In genomic region chr1:226444901-226445300, GRCh38 we compare ENCODE assay signal across 8 cellular contexts. TPM values are rescaled to one million over a fixed set of nuclear protein-coding genes. Genes with fewer than 3 reads are reported as not detected.
A peak's percentile ranks its signal among the peaks of the same experiment; 100 is the strongest.
DNase-seq lines count a peak whose midpoint lies in the region; ATAC-seq, FAIRE-seq and TF ChIP-seq lines count a peak whose summit lies in the region.

No MANE protein-coding gene starts in this region.

- 3% methylated on average over 2 of the region's 2 CpGs for WGBS in GM12878 (ENCODE audit: insufficient coverage, insufficient replicate concordance, low lambda C conversion rate, missing lambda C conversion rate)
- WGBS in esophagus muscularis mucosa: 82% methylated on average over 2 of the region's 2 CpGs

- 0 out of 2 replicates have a peak, but pooled peaks have one; percentile 19 for TF ChIP-seq POLR2A in Raji (IDR thresholded peaks at IDR 0.05; ENCODE audit: insufficient read depth, low read depth, low read length)
- TF ChIP-seq POLR2A in GM12878 (IDR thresholded peaks at IDR 0.05; ENCODE audit: low read depth, low read length): no peak
- no peak for TF ChIP-seq POLR2A in esophagus muscularis mucosa (IDR thresholded peaks at IDR 0.05; ENCODE audit: low read depth)

- H4K20me1 ChIP-seq in GM12878 (ENCODE audit: control insufficient read depth, insufficient read depth): no peaks in the 10 kb centered on the region

- FAIRE-seq in GM12878 (lab: Jason Lieb, UNC): peak; percentile 96

- TF ChIP-seq EP300 in GM12878 (IDR thresholded peaks at IDR 0.05; ENCODE audit: borderline replicate concordance in 1 of 2, control insufficient read depth in 1 of 2, low read depth in 2 of 2, low read length in 2 of 2): 0 out of 4 replicates have a peak, but pooled peaks of 1 of the 2 experiments have one; percentile 55
- TF ChIP-seq EP300 in esophagus muscularis mucosa (IDR thresholded peaks at IDR 0.05): no peak

- H2AFZ ChIP-seq in GM12878 (ENCODE audit: control insufficient read depth, low read depth, low read length): peak overlapping the region; percentile 5

- H3K27ac ChIP-seq in GM12878 (ENCODE audit: control insufficient read depth, insufficient read depth) (no peak overlapping the region), esophagus muscularis mucosa (replicated peaks in 1 of 4) (no peak overlapping the region)

- TF ChIP-seq CTCF in GM12878 (IDR thresholded peaks at IDR 0.05 in 2 of 3, conservative IDR thresholded peaks at IDR 0.05 in 1 of 3; ENCODE audit: control insufficient read depth in 2 of 3, extremely low read depth in 1 of 3, insufficient read depth in 1 of 3, low read depth in 3 of 3, low read length in 3 of 3) (peak; percentile 32 to 58 (median 32); a peak in 5 of 6 replicates), esophagus muscularis mucosa (IDR thresholded peaks at IDR 0.05) (no peak)

- H3K4me1 ChIP-seq in GM12878 (ENCODE audit: control insufficient read depth, insufficient read depth, low read length) (peaks cover 17% of the 10 kb centered on the region), esophagus muscularis mucosa (no peaks in the 10 kb centered on the region)

- H3K9me3 ChIP-seq in GM12878 (replicated peaks; ENCODE audit: control insufficient read depth, insufficient read depth, low read length): no peaks in the 10 kb centered on the region
- H3K9me3 ChIP-seq in esophagus muscularis mucosa: no peaks in the 10 kb centered on the region

- H3K4me3 ChIP-seq in GM12878: no peak overlapping the region
- H3K4me3 ChIP-seq in esophagus muscularis mucosa: no peak overlapping the region

- H3K36me3 ChIP-seq in GM12878 (ENCODE audit: control insufficient read depth in 2 of 2, insufficient read depth in 2 of 2, low read length in 1 of 2) (no peaks in the 10 kb centered on the region), esophagus muscularis mucosa (no peaks in the 10 kb centered on the region)

- ATAC-seq in GM18861 (IDR thresholded peaks at IDR 0.05; ENCODE audit: unreplicated experiment): peak; percentile 99
- peak; percentile 99 for ATAC-seq in HG02852 (IDR thresholded peaks at IDR 0.05; ENCODE audit: unreplicated experiment)
- peak; percentile 99 for ATAC-seq in GM12878

- TF ChIP-seq RAD21 in GM12878 (IDR thresholded peaks at IDR 0.05; ENCODE audit: insufficient read depth, low read depth, low read length): peak; percentile 44

- intact Hi-C loops in GM12878 (cut with micrococcal nuclease; ENCODE audit: unreplicated experiment) (loop anchor here (1.0 kb wide), 1 partner anchor 20 kb away; no protein-coding TSS in a partner anchor), esophagus muscularis mucosa (cut with DNase I) (no loop called here)

- RAD21 ChIA-PET in GM12878 (lab: Charles Lee; ENCODE audit: unreplicated experiment): interaction anchor here (0.6 to 2.3 kb wide), 6 partner anchors 9 to 112 kb away, joined by 3 to 17 read pairs (median 3); partner anchors contain the start of gene PARP1

- no peak overlapping the region for H3K9ac ChIP-seq in GM12878 (ENCODE audit: control insufficient read depth, insufficient read depth, low read length)

- CTCF ChIA-PET in GM12878 (lab: Yijun Ruan, JAX): interaction anchor here (0.5 to 2.0 kb wide), 10 partner anchors 16 to 319 kb away, joined by 3 to 16 read pairs (median 5); partner anchors contain the start of gene PARP1

- SMC1A ChIA-PET in GM12878 (lab: Charles Lee; ENCODE audit: uncharacterized antibody, unreplicated experiment): interaction anchor here (1.0 to 2.3 kb wide), 6 partner anchors 20 to 164 kb away, joined by 3 to 15 read pairs (median 4); partner anchors contain the start of gene PARP1

- no peaks in the 10 kb centered on the region for H3K79me2 ChIP-seq in GM12878 (ENCODE audit: control insufficient read depth, insufficient read depth, low read length)

- no TSS peak for BruUV-seq in GM12878 (replicated peaks; lab: Mats Ljungman, UMichigan)

- DNase-seq in GM12878 (ENCODE audit: low read depth, low spot score): peak; percentile 83
- peak; percentile 15 to 85 (median 65) for DNase-seq in stimulated activated naive CD4-positive, alpha-beta T cell (lab: John Stamatoyannopoulos, UW)
- DNase-seq in NCI-H2107 treated with DMSO at 0.1 percent for 48 hours (lab: John Stamatoyannopoulos, UW; ENCODE audit: unreplicated experiment): no peak
- no peak for DNase-seq in NOMO-1 treated with dmso at 0.1 percent for 144 hours (lab: John Stamatoyannopoulos, UW; ENCODE audit: unreplicated experiment)
- DNase-seq in esophagus muscularis mucosa (ENCODE audit: extremely low spot score): no peak

- in situ Hi-C loops in GM12878 (cut with MboI): no loop called here

- POLR2A ChIA-PET in GM12878 (lab: Charles Lee): interaction anchor here (1.4 kb wide), 1 partner anchor 37 kb away, joined by 7 read pairs; the partner anchor contains the start of gene PARP1

- no peaks in the 10 kb centered on the region for H3K27me3 ChIP-seq in GM12878 (replicated peaks in 1 of 2; ENCODE audit: control insufficient read depth in 2 of 2, insufficient read depth in 2 of 2, low read length in 1 of 2)
- H3K27me3 ChIP-seq in esophagus muscularis mucosa: peaks cover 0 to 13% (median 0%) of the 10 kb centered on the region in 4 donors

- H3K4me2 ChIP-seq in GM12878 (ENCODE audit: control insufficient read depth, insufficient read depth): peak overlapping the region; percentile 61

TF ChIP-seq in GM12878, 131 proteins besides CTCF, POLR2A, EP300 and RAD21 (continues in another document):
- peak; percentile 18; the same call in 1 of the 2 replicates for TF ChIP-seq ELK1 (IDR thresholded peaks at IDR 0.05; ENCODE audit: low read depth, low read length)
- no peak for TF ChIP-seq MEF2A (IDR thresholded peaks at IDR 0.05; ENCODE audit: insufficient read depth, low read depth, low read length)
- no peak for TF ChIP-seq ETV6 (conservative IDR thresholded peaks at IDR 0.05 in 1 of 2, IDR thresholded peaks at IDR 0.05 in 1 of 2; ENCODE audit: borderline replicate concordance in 1 of 2, low read depth in 1 of 2)
- TF ChIP-seq GABPA (IDR thresholded peaks at IDR 0.05; ENCODE audit: low read depth): no peak
- TF ChIP-seq RUNX3 (IDR thresholded peaks at IDR 0.05; ENCODE audit: low read length): peak; percentile 88
- TF ChIP-seq BACH1 (IDR thresholded peaks at IDR 0.05; ENCODE audit: borderline replicate concordance): no peak
- TF ChIP-seq DPF2 (IDR thresholded peaks at IDR 0.05): 0 out of 2 replicates have a peak, but pooled peaks have one; percentile 29
- peak; percentile 58 for TF ChIP-seq SKIL (IDR thresholded peaks at IDR 0.05; ENCODE audit: low read depth, poor library complexity, severe bottlenecking)
- 0 out of 2 replicates have a peak, but pooled peaks have one; percentile 33 for TF ChIP-seq CREM (IDR thresholded peaks at IDR 0.05; ENCODE audit: low read depth)

RNA-seq across cellular contexts. Expression of gene PARP1, which starts 37.0 kb away (rescaled TPM):
- 112 and 136 TPM in 2 replicates for total RNA-seq in GM12878 (2013; cell fraction: nucleolus; rRNA removed)
- 283 and 287 TPM in 2 replicates for total RNA-seq in GM12878 (2014; rRNA removed)
- 171 and 183 TPM in 2 replicates for total RNA-seq in GM12878 (2014; rRNA removed; fragmentation: Illumina TruSeq; extraction: Trizol)
- total RNA-seq in GM12878 (2021): 268 and 270 TPM in 2 replicates
- polyA plus RNA-seq in GM12878 (2011; ENCODE audit: low read depth): 66.0 TPM
- polyA plus RNA-seq in GM12878 (2011; rRNA removed): 116 and 202 TPM in 2 replicates
- 270 and 276 TPM in 2 replicates for polyA plus RNA-seq in GM12878 (2011; cell fraction: cytosol; rRNA removed)
- polyA plus RNA-seq in GM12878 (2011; cell fraction: nucleus; rRNA removed): 172 and 285 TPM in 2 replicates
- 121 and 128 TPM in 2 replicates for polyA plus RNA-seq in GM12878 (2012)
- 253 and 260 TPM in 2 replicates for polyA plus RNA-seq in GM12878 (2014; fragmentation: Illumina TruSeq; extraction: Trizol)
- 100 to 1,000 TPM; 113 to 170 TPM for polyA plus RNA-seq in GM12878 (2014; fragmentation: Nextera tagmentation; extraction: Ambion mirVana)
- polyA plus RNA-seq in GM12878 (2014; rRNA removed): 281 and 350 TPM in 2 replicates
- polyA plus RNA-seq in GM12878 (2016; fragmentation: Nextera tagmentation; extraction: Ambion mirVana): 100 to 1,000 TPM; 271 to 274 TPM
- polyA minus RNA-seq in GM12878 (2011; rRNA and poly(A)+ RNA removed): 185 and 231 TPM in 2 replicates
- polyA minus RNA-seq in GM12878 (2011; cell fraction: cytosol; rRNA and poly(A)+ RNA removed): 74.6 and 90.0 TPM in 2 replicates
- 83.4 and 139 TPM in 2 replicates for polyA minus RNA-seq in GM12878 (2011; cell fraction: nucleus; rRNA and poly(A)+ RNA removed)
- total RNA-seq in esophagus muscularis mucosa: 100 to 1,000 TPM; 103 to 136 (median 108) TPM

Comparison
In these comparisons a context has a peak if more than half of its experiments do, and no peak if none do; other contexts are left out.
1. DNase-seq: peak in GM12878 (single experiment) and stimulated activated naive CD4-positive, alpha-beta T cell (6 of 6); none in NCI-H2107 treated with DMSO at 0.1 percent for 48 hours (single experiment), NOMO-1 treated with dmso at 0.1 percent for 144 hours (single experiment) and esophagus muscularis mucosa (single experiment).
2. CTCF ChIP-seq: peak in GM12878 (3 of 3); none in esophagus muscularis mucosa (0 of 3).
3. Peak in every context shown above with its lines, with median percentiles within 50 percentile points of each other: ATAC-seq.